1 cellular context compared by ENCODE assay signal in genomic region chr14:21072781-21073339, GRCh38.
TF ChIP-seq lines count a peak whose summit lies in the region.

No MANE protein-coding gene starts in this region.

TF ChIP-seq in HepG2, 621 proteins besides CTCF, POLR2A, EP300 and RAD21 (continued from another document and continues in another):
- TF ChIP-seq ZNF646 (CRISPR knock-in tag; IDR thresholded peaks at IDR 0.05) (no peak), ZNF773 (CRISPR knock-in tag; IDR thresholded peaks at IDR 0.05; ENCODE audit: borderline replicate concordance) (no peak), SMC3 (IDR thresholded peaks at IDR 0.05; ENCODE audit: low read length) (no peak), ZNF101 (CRISPR knock-in tag; IDR thresholded peaks at IDR 0.05; ENCODE audit: borderline replicate concordance, low read depth) (no peak), ZFYVE20 (CRISPR knock-in tag; IDR thresholded peaks at IDR 0.05; ENCODE audit: borderline replicate concordance, low read depth) (no peak), ZMAT3 (CRISPR knock-in tag; conservative IDR thresholded peaks at IDR 0.05) (no peak), ZFX (CRISPR knock-in tag; IDR thresholded peaks at IDR 0.05; ENCODE audit: low read depth) (0 out of 2 replicates have a peak, but pooled peaks have one; percentile 11), ZC3H13 (CRISPR knock-in tag; IDR thresholded peaks at IDR 0.05) (0 out of 2 replicates have a peak, but pooled peaks have one; percentile 5), ISX (CRISPR knock-in tag; conservative IDR thresholded peaks at IDR 0.05) (no peak), PAF1 (CRISPR knock-in tag; IDR thresholded peaks at IDR 0.05) (0 out of 2 replicates have a peak, but pooled peaks have one; percentile 54), ZNF546 (CRISPR knock-in tag; conservative IDR thresholded peaks at IDR 0.05) (no peak), ZFP90 (CRISPR knock-in tag; IDR thresholded peaks at IDR 0.05; ENCODE audit: borderline replicate concordance) (no peak), ARID5B (CRISPR knock-in tag; IDR thresholded peaks at IDR 0.05) (no peak), ZKSCAN5 (CRISPR knock-in tag; IDR thresholded peaks at IDR 0.05) (no peak), ZNF280B (CRISPR knock-in tag; IDR thresholded peaks at IDR 0.05; ENCODE audit: borderline replicate concordance) (peak; percentile 67; the same call in 1 of the 2 replicates), ZNF512B (CRISPR knock-in tag; IDR thresholded peaks at IDR 0.05; ENCODE audit: borderline replicate concordance) (0 out of 2 replicates have a peak, but pooled peaks have one; percentile 31), ZBTB46 (CRISPR knock-in tag; IDR thresholded peaks at IDR 0.05; ENCODE audit: borderline replicate concordance) (no peak), ZNF276 (CRISPR knock-in tag; IDR thresholded peaks at IDR 0.05; ENCODE audit: low read depth) (no peak), BCL3 (CRISPR knock-in tag; IDR thresholded peaks at IDR 0.05) (0 out of 2 replicates have a peak, but pooled peaks have one; percentile 63), ZNF263 (CRISPR knock-in tag; IDR thresholded peaks at IDR 0.05) (peak; percentile 39; the same call in 1 of the 2 replicates), HOXA5 (CRISPR knock-in tag; IDR thresholded peaks at IDR 0.05) (no peak), ZNF225 (CRISPR knock-in tag; IDR thresholded peaks at IDR 0.05) (0 out of 2 replicates have a peak, but pooled peaks have one; percentile 46), TFDP1 (CRISPR knock-in tag; IDR thresholded peaks at IDR 0.05; ENCODE audit: borderline replicate concordance) (no peak), TGIF2 (CRISPR knock-in tag; IDR thresholded peaks at IDR 0.05) (no peak), FOXA3 (CRISPR knock-in tag; IDR thresholded peaks at IDR 0.05) (no peak), SSRP1 (CRISPR knock-in tag; IDR thresholded peaks at IDR 0.05) (no peak), FOXO4 (CRISPR knock-in tag; conservative IDR thresholded peaks at IDR 0.05) (0 out of 2 replicates have a peak, but pooled peaks have one; percentile 40), ZFY (CRISPR knock-in tag; IDR thresholded peaks at IDR 0.05) (no peak), ZNF883 (CRISPR knock-in tag; IDR thresholded peaks at IDR 0.05; ENCODE audit: not compliant biosample characterization) (peak; percentile 28), ARHGAP35 (CRISPR knock-in tag; IDR thresholded peaks at IDR 0.05; ENCODE audit: borderline replicate concordance) (no peak), TAF1 (CRISPR knock-in tag; IDR thresholded peaks at IDR 0.05) (no peak)
